ENCODE assay signal across 7 cellular contexts in genomic region chr9:85804993-85805788, GRCh38.
DNase-seq lines count a peak whose midpoint lies in the region; ATAC-seq and TF ChIP-seq lines count a peak whose summit lies in the region.
"Not testable (repeated sequence)": the region's sequence is repeated elsewhere in the genome, so short reads cannot be mapped to it uniquely, and the experiment has no call there.

No MANE protein-coding gene starts in this region.

- not testable (repeated sequence) for TF ChIP-seq CTCF in brain (conservative IDR thresholded peaks at IDR 0.05)
- TF ChIP-seq CTCF in gastrocnemius medialis (IDR thresholded peaks at IDR 0.05 in 4 of 5, conservative IDR thresholded peaks at IDR 0.05 in 1 of 5), result peak in 1 of 5 experiments; percentile 21

- H3K4me3 ChIP-seq in iPS-18a (ENCODE audit: low read length), result peak overlapping the region; percentile 71
- peak overlapping the region; percentile 78 to 95 (median 84) for H3K4me3 ChIP-seq in gastrocnemius medialis

- H3K9ac ChIP-seq in iPS-18a (ENCODE audit: low read length), result peak overlapping the region; percentile 42

- not testable (repeated sequence) for H3K9me3 Mint-ChIP-seq in brain

- H3K36me3 ChIP-seq in iPS-18a (ENCODE audit: control insufficient read depth, low read depth, low read length), result not testable (repeated sequence)
- H3K36me3 ChIP-seq in gastrocnemius medialis, result peaks cover 0 to 18% of the 10 kb centered on the region in 2 donors

- not testable (repeated sequence) for H3K9me3 ChIP-seq in iPS-18a (ENCODE audit: control insufficient read depth, low read depth, low read length); gastrocnemius medialis

- H3K4me3 Mint-ChIP-seq in brain, result peak overlapping the region in 1 of 5 experiments; percentile 33

- H3K27ac ChIP-seq in iPS-18a (ENCODE audit: low read length), result not testable (repeated sequence)
- H3K27ac ChIP-seq in gastrocnemius medialis, result peak overlapping the region; percentile 91 to 98 (median 96)

- DNase-seq in NCI-H1694 (lab: John Stamatoyannopoulos, UW) (peak; percentile 7), UCSD-AML1 (lab: John Stamatoyannopoulos, UW; ENCODE audit: unreplicated experiment) (peak; percentile 77), gastrocnemius medialis (peak; percentile 74 to 89)

- peaks cover 34% of the 10 kb centered on the region for H3K36me3 Mint-ChIP-seq in brain

- peak overlapping the region in 3 of 5 experiments; percentile 64 to 86 (median 79) for H3K27ac Mint-ChIP-seq in brain

- in situ Hi-C loops in gastrocnemius medialis (cut with MboI; ENCODE audit: low sequenced_read_pairs in 4 of 4), result not testable (repeated sequence)

- peaks cover 39% of the 10 kb centered on the region for H3K4me1 Mint-ChIP-seq in brain

- H3K4me1 ChIP-seq in iPS-18a (ENCODE audit: control insufficient read depth, low read depth, low read length), result not testable (repeated sequence)
- peaks cover 19% of the 10 kb centered on the region in 2 donors for H3K4me1 ChIP-seq in gastrocnemius medialis

- intact Hi-C loops in gastrocnemius medialis (cut with DNase I; ENCODE audit: low total_unique reads), result loop anchor here (1.0 to 5.0 kb wide), 2 partner anchors 63 to 137 kb away; partner anchors contain the start of gene NAA35

- H3K27me3 ChIP-seq in iPS-18a (ENCODE audit: control insufficient read depth, insufficient read depth, low read length); gastrocnemius medialis: not testable (repeated sequence)

- ATAC-seq in GM18511 (IDR thresholded peaks at IDR 0.05; ENCODE audit: unreplicated experiment) (peak; percentile 81), HG02943 (IDR thresholded peaks at IDR 0.05; ENCODE audit: low read depth, unreplicated experiment) (peak; percentile 74), gastrocnemius medialis (peak; percentile 85 to 86)

- H3K27me3 Mint-ChIP-seq in brain, result not testable (repeated sequence)

- peak; percentile 52 for TF ChIP-seq POLR2A in gastrocnemius medialis (IDR thresholded peaks at IDR 0.05)

Comparison
In these comparisons a context has a peak if more than half of its experiments do, and no peak if none do; other contexts are left out.
1. DNase-seq: peak in every context shown above with its lines; median percentile 82 in gastrocnemius medialis; 77 in UCSD-AML1; 7 in NCI-H1694.